In the genomic region with DNA sequence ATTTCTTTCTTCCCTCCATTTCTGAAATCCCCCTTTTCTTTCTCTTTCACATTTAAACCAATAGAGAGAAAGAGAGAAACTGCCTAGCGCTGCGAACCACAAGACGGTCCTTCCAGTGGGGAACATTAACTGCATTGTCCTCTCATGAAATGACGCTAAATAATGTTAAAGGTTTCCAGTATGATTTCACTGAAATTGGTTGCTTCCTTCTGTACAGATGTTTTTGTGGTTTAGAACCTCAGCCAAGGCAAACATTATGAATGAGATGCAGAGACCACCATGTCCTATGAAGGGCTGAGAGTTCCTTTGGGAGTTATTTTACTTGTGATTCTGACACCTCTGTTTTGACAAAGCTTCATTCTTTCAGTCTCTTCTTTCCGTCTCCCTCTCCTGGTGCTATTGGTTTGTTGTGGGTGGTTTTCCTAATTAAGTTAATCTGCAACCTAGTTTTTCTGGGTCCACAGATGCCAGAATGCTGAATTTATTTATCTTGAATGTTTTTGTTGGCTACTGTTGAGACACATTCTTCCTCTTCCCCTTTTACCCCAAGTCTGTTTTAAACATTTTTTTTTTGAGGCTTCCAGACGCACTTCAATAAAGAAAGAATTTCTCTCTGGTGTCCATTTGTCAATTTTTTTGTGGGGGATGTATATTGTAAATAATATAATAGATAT, we compare ENCODE assay signal across 12 cellular contexts. TPM values are rescaled to one million over a fixed set of nuclear protein-coding genes. Genes with fewer than 3 reads are reported as not detected.
DNase-seq lines count a peak whose midpoint lies in the region; ATAC-seq and TF ChIP-seq lines count a peak whose summit lies in the region.
"Had no signal": no experiment of that assay in that cellular context is flagged by ENCODE, and none has a peak within 500 bp of the region (broad histone marks: within the 10 kb centered on the region; RNA-seq: fewer than 3 reads in every experiment).

No MANE protein-coding gene starts in this region.

- H3K27me3 Mint-ChIP-seq in activated naive CD8-positive, alpha-beta T cell treated with anti-CD3 and anti-CD28 coated beads, Interleukin-2, amount 50 U/mL, for 24 hours, result peaks cover 8% of the 10 kb centered on the region

- 45% methylated on average over 6 of the region's 6 CpGs for WGBS in prostate gland

- no peak for DNase-seq in activated naive CD8-positive, alpha-beta T cell treated with anti-CD3 and anti-CD28 coated beads, Interleukin-2, amount 50 U/mL, for 24 hours
- DNase-seq in Right ventricle myocardium superior, result no peak
- no peak for DNase-seq in prostate gland (ENCODE audit: low spot score)
- DNase-seq in NCI-H2196 treated with DMSO at 0.1 percent for 48 hours (lab: John Stamatoyannopoulos, UW; ENCODE audit: unreplicated experiment), result no peak
- no peak for DNase-seq in NCI-H1092 (lab: John Stamatoyannopoulos, UW)
- DNase-seq in NCI-H1694 (lab: John Stamatoyannopoulos, UW), result no peak
- DNase-seq in COLO668 (lab: John Stamatoyannopoulos, UW; ENCODE audit: unreplicated experiment), result no peak
- DNase-seq: activated effector memory CD4-positive, alpha-beta T cell treated with Interleukin-2 at 50 U/mL for 16 hours; NCI-H2107; stimulated activated naive CD4-positive, alpha-beta T cell had no signal

- H3K4me1 ChIP-seq in prostate gland (replicated peaks), result peaks cover 26% of the 10 kb centered on the region

- H3K36me3 Mint-ChIP-seq in activated naive CD8-positive, alpha-beta T cell treated with anti-CD3 and anti-CD28 coated beads, Interleukin-2, amount 50 U/mL, for 24 hours (ENCODE audit: low read depth), result no peaks in the 10 kb centered on the region

- H3K27me3 ChIP-seq in prostate gland (replicated peaks; ENCODE audit: insufficient read depth), result no peaks in the 10 kb centered on the region

- no peak for ATAC-seq in activated naive CD8-positive, alpha-beta T cell treated with anti-CD3 and anti-CD28 coated beads, Interleukin-2, amount 50 U/mL, for 24 hours
- ATAC-seq in Right ventricle myocardium superior (ENCODE audit: poor library complexity), result peak; percentile 5

- no peaks in the 10 kb centered on the region for H3K9me3 ChIP-seq in prostate gland

- H3K9me3 Mint-ChIP-seq in activated naive CD8-positive, alpha-beta T cell treated with anti-CD3 and anti-CD28 coated beads, Interleukin-2, amount 50 U/mL, for 24 hours, result no peaks in the 10 kb centered on the region
- H3K9me3 Mint-ChIP-seq: T-helper 1 cell treated with Interleukin-12 subunit alpha and Interleukin-12 subunit beta and Interleukin-4 antibody, amounts not matched to agents 30 μg/mL and 1 μg/mL, for 36 hours had no signal

- peak overlapping the region; percentile 64 for H3K27ac ChIP-seq in 22Rv1
- H3K27ac ChIP-seq in prostate gland, result peak overlapping the region; percentile 58 to 69

- no peaks in the 10 kb centered on the region for H3K36me3 ChIP-seq in prostate gland

- TF ChIP-seq CTCF in 22Rv1 (IDR thresholded peaks at IDR 0.05), result no peak
- TF ChIP-seq CTCF in prostate gland (IDR thresholded peaks at IDR 0.05), result no peak

- H3K4me3 Mint-ChIP-seq in activated naive CD8-positive, alpha-beta T cell treated with anti-CD3 and anti-CD28 coated beads, Interleukin-2, amount 50 U/mL, for 24 hours, result peak overlapping the region; percentile 61
- H3K4me3 Mint-ChIP-seq: T-helper 1 cell treated with Interleukin-12 subunit alpha and Interleukin-12 subunit beta and Interleukin-4 antibody, amounts not matched to agents 30 μg/mL and 1 μg/mL, for 36 hours had no signal

- peak overlapping the region; percentile 46 for H3K27ac Mint-ChIP-seq in activated naive CD8-positive, alpha-beta T cell treated with anti-CD3 and anti-CD28 coated beads, Interleukin-2, amount 50 U/mL, for 24 hours
- H3K27ac Mint-ChIP-seq: T-helper 1 cell treated with Interleukin-12 subunit alpha and Interleukin-12 subunit beta and Interleukin-4 antibody, amounts not matched to agents 30 μg/mL and 1 μg/mL, for 36 hours had no signal

- H3K4me3 ChIP-seq in prostate gland, result no peak overlapping the region

- H3K4me1 Mint-ChIP-seq in activated naive CD8-positive, alpha-beta T cell treated with anti-CD3 and anti-CD28 coated beads, Interleukin-2, amount 50 U/mL, for 24 hours, result peaks cover 23% of the 10 kb centered on the region

- intact Hi-C loops in Right ventricle myocardium superior (cut with DNase I) (no loop called here), prostate gland (cut with DNase I) (no loop called here)

- no peak for TF ChIP-seq POLR2A in prostate gland (IDR thresholded peaks at IDR 0.05)

RNA-seq across cellular contexts. Expression of gene ZBTB16, which starts 52.0 kb away (rescaled TPM):
- 64.8 TPM for total RNA-seq in Right ventricle myocardium superior
- total RNA-seq in prostate gland, result 100 to 1,000 TPM; 171 to 230 TPM
